In the genomic region with DNA sequence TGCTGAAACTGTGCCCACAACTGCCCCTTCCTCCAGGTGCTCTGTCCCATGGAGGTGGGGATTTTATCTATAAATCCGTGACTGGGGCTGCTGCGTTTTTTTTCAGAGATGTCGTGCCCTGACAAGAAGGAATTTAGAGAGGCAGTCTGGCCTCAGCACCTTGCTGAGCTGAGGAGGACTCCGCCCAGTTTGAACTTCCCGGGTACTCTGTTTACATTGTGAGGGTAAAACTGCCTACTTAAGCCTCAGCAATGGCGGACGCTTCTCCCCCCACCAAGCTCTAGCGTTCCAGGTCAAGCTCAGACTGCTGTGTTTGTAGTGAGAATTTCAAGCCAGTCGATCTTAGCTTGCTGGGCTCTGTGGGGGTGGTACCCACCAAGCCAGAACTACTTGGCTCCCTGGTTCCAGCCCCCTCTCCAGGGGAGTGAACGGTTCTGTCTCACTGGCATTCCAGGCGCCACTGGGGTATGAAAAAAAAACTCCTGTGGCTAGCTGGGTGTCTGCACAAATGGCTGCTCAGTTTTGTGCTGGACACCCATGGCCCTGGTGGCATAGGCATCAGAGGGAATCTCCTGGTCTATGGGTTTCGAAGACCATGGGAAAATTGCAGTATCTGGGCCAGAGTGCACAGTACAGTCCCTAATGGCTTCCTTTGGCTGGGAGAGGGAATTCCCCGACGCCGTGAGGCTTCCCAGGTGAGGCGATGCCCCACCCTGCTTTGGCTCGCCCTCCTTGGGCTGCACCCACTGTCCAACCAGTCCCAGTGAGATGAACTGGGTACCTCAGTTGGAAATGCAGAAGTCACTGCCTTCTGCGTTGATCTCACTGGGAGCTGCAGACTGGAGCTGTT, we compare ENCODE assay signal across 20 cellular contexts.
A peak's percentile ranks its signal among the peaks of the same experiment; 100 is the strongest.
DNase-seq lines count a peak whose midpoint lies in the region; ATAC-seq, FAIRE-seq and TF ChIP-seq lines count a peak whose summit lies in the region.
"Had no signal": no experiment of that assay in that cellular context is flagged by ENCODE, and none has a peak within 500 bp of the region (broad histone marks: within the 10 kb centered on the region; RNA-seq: fewer than 3 reads in every experiment).

No MANE protein-coding gene starts in this region.

- ATAC-seq in A549 (peak in 1 of 2 experiments; percentile 58; a peak in 3 of 6 replicates), left lung (peak; percentile 76)

- WGBS in A549 (ENCODE audit: missing lambda C conversion rate): 12% methylated on average over 11 of the region's 18 CpGs

- H3K27me3 Mint-ChIP-seq in Calu3 (ENCODE audit: unreplicated experiment): no peaks in the 10 kb centered on the region

- DNase-seq in A549 (ENCODE audit: low read depth in 1 of 2, low spot score in 1 of 2) (no peak), Calu3 (peak; percentile 21), NCI-H774 (lab: John Stamatoyannopoulos, UW) (peak; percentile 5), left lung (no peak), cardiac septum (ENCODE audit: low spot score) (no peak), epidermal melanocyte (ENCODE audit: insufficient read length, low spot score) (no peak), NCI-H1436 treated with DMSO at 0.1 percent for 48 hours (lab: John Stamatoyannopoulos, UW) (no peak)
- DNase-seq: AML-193, EL, HFFc6, KBM-7, MV-4-11, NCI-H187, NCI-H524 treated with DMSO at 0.1 percent for 48 hours, Right ventricle myocardium superior had no signal

- intact Hi-C loops in Calu3 (cut with micrococcal nuclease; ENCODE audit: unreplicated experiment) (loop anchor here (10.0 kb wide), 1 partner anchor 70 kb away; no protein-coding TSS in a partner anchor), left lung (cut with DNase I) (no loop called here), cardiac septum (cut with DNase I) (no loop called here)

- POLR2A ChIA-PET in A549 (lab: Yijun Ruan, JAX): no interaction called here

- H3K9me3 ChIP-seq in A549 (no peaks in the 10 kb centered on the region), left lung (no peaks in the 10 kb centered on the region)

- peaks cover 4% of the 10 kb centered on the region for H3K9me3 Mint-ChIP-seq in Calu3 (ENCODE audit: low read depth, unreplicated experiment)

- H3K36me3 Mint-ChIP-seq in Calu3 (ENCODE audit: insufficient read depth, unreplicated experiment): peaks cover 8% of the 10 kb centered on the region
- H3K36me3 Mint-ChIP-seq: CD14-positive monocyte had no signal

- no peaks in the 10 kb centered on the region for H3K36me3 ChIP-seq in left lung

- no peak for TF ChIP-seq RAD21 in A549 (conservative IDR thresholded peaks at IDR 0.05 in 1 of 2, IDR thresholded peaks at IDR 0.05 in 1 of 2)

- H3K4me2 ChIP-seq in A549: peak overlapping the region; percentile 58

- TF ChIP-seq EP300 in A549 (IDR thresholded peaks at IDR 0.05): no peak

- CTCF ChIA-PET in A549 (lab: Yijun Ruan, JAX) (no interaction called here), Calu3 (lab: Charles Lee) (no interaction called here)

- no peak for FAIRE-seq in A549 (lab: Jason Lieb, UNC)
- FAIRE-seq: GM12891, GM18507, RCC 7860 had no signal

- H3K4me1 Mint-ChIP-seq in Calu3 (ENCODE audit: low read depth, unreplicated experiment): peaks cover 28% of the 10 kb centered on the region
- H3K4me1 Mint-ChIP-seq: CD14-positive monocyte had no signal

- H3K27ac ChIP-seq in A549 (no peak overlapping the region), left lung (no peak overlapping the region)
- H3K27ac ChIP-seq: SK-N-MC had no signal

- no peaks in the 10 kb centered on the region for H3K4me1 ChIP-seq in A549
- H3K4me1 ChIP-seq in left lung: no peaks in the 10 kb centered on the region

- H3K27me3 ChIP-seq in left lung: no peaks in the 10 kb centered on the region

- BruUV-seq in Calu3 (replicated peaks; lab: Mats Ljungman, UMichigan): no TSS peak

- no peak for TF ChIP-seq CTCF in A549 (IDR thresholded peaks at IDR 0.05)
- TF ChIP-seq CTCF in Calu3 (IDR thresholded peaks at IDR 0.05; ENCODE audit: unreplicated experiment): no peak
- no peak for TF ChIP-seq CTCF in left lung (IDR thresholded peaks at IDR 0.05)

- peak overlapping the region; percentile 60 for H3K27ac Mint-ChIP-seq in Calu3 (ENCODE audit: unreplicated experiment)
- H3K27ac Mint-ChIP-seq: CD14-positive monocyte, HFFc6 had no signal

- H3K4me3 ChIP-seq in A549 (peak overlapping the region; percentile 18; the same call in 1 of the 3 replicates), left lung (no peak overlapping the region)
- H3K4me3 ChIP-seq: SK-N-MC had no signal

- H3K4me3 Mint-ChIP-seq in Calu3 (ENCODE audit: low read depth, unreplicated experiment): peak overlapping the region; percentile 55
- H3K4me3 Mint-ChIP-seq: CD14-positive monocyte, HFFc6 had no signal

- TF ChIP-seq POLR2A in A549 (IDR thresholded peaks at IDR 0.05; ENCODE audit: low read length): no peak

TF ChIP-seq in A549, 52 proteins besides CTCF, POLR2A, EP300 and RAD21:
- TF ChIP-seq, protein P1, sequence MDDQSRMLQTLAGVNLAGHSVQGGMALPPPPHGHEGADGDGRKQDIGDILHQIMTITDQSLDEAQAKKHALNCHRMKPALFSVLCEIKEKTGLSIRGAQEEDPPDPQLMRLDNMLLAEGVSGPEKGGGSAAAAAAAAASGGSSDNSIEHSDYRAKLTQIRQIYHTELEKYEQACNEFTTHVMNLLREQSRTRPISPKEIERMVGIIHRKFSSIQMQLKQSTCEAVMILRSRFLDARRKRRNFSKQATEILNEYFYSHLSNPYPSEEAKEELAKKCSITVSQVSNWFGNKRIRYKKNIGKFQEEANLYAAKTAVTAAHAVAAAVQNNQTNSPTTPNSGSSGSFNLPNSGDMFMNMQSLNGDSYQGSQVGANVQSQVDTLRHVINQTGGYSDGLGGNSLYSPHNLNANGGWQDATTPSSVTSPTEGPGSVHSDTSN (IDR thresholded peaks at IDR 0.05): no peak
- no peak for TF ChIP-seq NPAS2 (CRISPR knock-in tag; IDR thresholded peaks at IDR 0.05; ENCODE audit: borderline replicate concordance)
- TF ChIP-seq FOXS1 (CRISPR knock-in tag; IDR thresholded peaks at IDR 0.05): no peak
- TF ChIP-seq ZFP36 (IDR thresholded peaks at IDR 0.05; ENCODE audit: borderline replicate concordance, partially characterized antibody): no peak
- TF ChIP-seq, protein P2, sequence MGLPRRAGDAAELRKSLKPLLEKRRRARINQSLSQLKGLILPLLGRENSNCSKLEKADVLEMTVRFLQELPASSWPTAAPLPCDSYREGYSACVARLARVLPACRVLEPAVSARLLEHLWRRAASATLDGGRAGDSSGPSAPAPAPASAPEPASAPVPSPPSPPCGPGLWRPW (IDR thresholded peaks at IDR 0.05): no peak
- TF ChIP-seq ZC3H11A (IDR thresholded peaks at IDR 0.05): no peak
- no peak for TF ChIP-seq HEYL (CRISPR knock-in tag; IDR thresholded peaks at IDR 0.05)
- TF ChIP-seq RNF2 (IDR thresholded peaks at IDR 0.05; ENCODE audit: borderline replicate concordance, low read depth): no peak
- TF ChIP-seq JUN (IDR thresholded peaks at IDR 0.05): no peak
- no peak for TF ChIP-seq POLR2AphosphoS2 (conservative IDR thresholded peaks at IDR 0.05; ENCODE audit: low read length)
- TF ChIP-seq CBX2 (IDR thresholded peaks at IDR 0.05; ENCODE audit: borderline replicate concordance, low read depth): no peak

Comparison
In these comparisons a context has a peak if more than half of its experiments do, and no peak if none do; other contexts are left out.
1. DNase-seq: peak in Calu3 (single experiment) and NCI-H774 (single experiment); none in A549 (0 of 2), left lung (0 of 2), cardiac septum (single experiment), epidermal melanocyte (single experiment) and NCI-H1436 treated with DMSO at 0.1 percent for 48 hours (single experiment).